Comparison of ENCODE assay signal across 25 cellular contexts in genomic region chrX:31307952-31308351, GRCh38.
DNase-seq lines count a peak whose midpoint lies in the region; ATAC-seq, FAIRE-seq and TF ChIP-seq lines count a peak whose summit lies in the region.
"Had no signal": no experiment of that assay in that cellular context is flagged by ENCODE, and none has a peak within 500 bp of the region (broad histone marks: within the 10 kb centered on the region; RNA-seq: fewer than 3 reads in every experiment).

No MANE protein-coding gene starts in this region.

- H3K9ac ChIP-seq in OCI-LY3 (ENCODE audit: low read length) (peak overlapping the region; percentile 60), Karpas-422 (ENCODE audit: low read length) (no peak overlapping the region)
- H3K9ac ChIP-seq: BLaER1 had no signal

- peak; percentile 13 for FAIRE-seq in HTR-8/SVneo (lab: Jason Lieb, UNC)
- FAIRE-seq: A204.1, GM12878, GM12892, GM18507 had no signal

- intact Hi-C loops in right lobe of liver (cut with DNase I) = no loop called here

- no peak for TF ChIP-seq POLR2A in right lobe of liver (IDR thresholded peaks at IDR 0.05)

- 48% methylated on average over 5 of the region's 5 CpGs for WGBS in right lobe of liver (ENCODE audit: insufficient coverage, low coverage, low lambda C conversion rate, missing lambda C conversion rate)

- TF ChIP-seq CTCF in OCI-LY3 (IDR thresholded peaks at IDR 0.05; ENCODE audit: low read depth, low read length) (no peak), right lobe of liver (IDR thresholded peaks at IDR 0.05) (no peak)

- H2AFZ ChIP-seq in OCI-LY3 (ENCODE audit: low read depth, low read length) = peak overlapping the region; percentile 40
- H2AFZ ChIP-seq in Karpas-422 (ENCODE audit: low read length) = no peak overlapping the region

- peak overlapping the region; percentile 89 for H3K27ac ChIP-seq in OCI-LY3 (ENCODE audit: low read length)
- no peak overlapping the region for H3K27ac ChIP-seq in right lobe of liver
- H3K27ac ChIP-seq in Karpas-422 (ENCODE audit: low read length) = no peak overlapping the region
- H3K27ac ChIP-seq: BLaER1 had no signal

- ATAC-seq in right lobe of liver (peak; percentile 58 to 80 (median 66)), GM21360 (IDR thresholded peaks at IDR 0.05; ENCODE audit: unreplicated experiment) (no peak)
- ATAC-seq: GM12878 had no signal

- no peaks in the 10 kb centered on the region for H3K9me2 ChIP-seq in Karpas-422 (replicated peaks; ENCODE audit: insufficient read depth, low read length)

- H3K79me2 ChIP-seq in OCI-LY3 (ENCODE audit: low read length) (peaks cover 9% of the 10 kb centered on the region; the same call in 1 of the 2 replicates), Karpas-422 (ENCODE audit: low read length) (no peaks in the 10 kb centered on the region)

- H3K4me1 ChIP-seq in OCI-LY3 (ENCODE audit: low read length) = peaks cover 58% of the 10 kb centered on the region
- peaks cover 0 to 12% (median 3%) of the 10 kb centered on the region in 4 donors for H3K4me1 ChIP-seq in right lobe of liver
- no peaks in the 10 kb centered on the region for H3K4me1 ChIP-seq in Karpas-422 (ENCODE audit: low read length)
- H3K4me1 ChIP-seq: BE2C had no signal

- no peaks in the 10 kb centered on the region for H3K9me3 ChIP-seq in OCI-LY3 (ENCODE audit: insufficient read depth, low read length)
- no peaks in the 10 kb centered on the region for H3K9me3 ChIP-seq in right lobe of liver
- 0 out of 2 replicates have a peak, but pooled peaks cover 2% of the 10 kb centered on the region for H3K9me3 ChIP-seq in Karpas-422 (ENCODE audit: low read length)
- H3K9me3 ChIP-seq: BE2C had no signal

- H3K36me3 ChIP-seq in OCI-LY3 (replicated peaks; ENCODE audit: low read depth, low read length) = no peaks in the 10 kb centered on the region
- H3K36me3 ChIP-seq in right lobe of liver = no peaks in the 10 kb centered on the region
- no peaks in the 10 kb centered on the region for H3K36me3 ChIP-seq in Karpas-422 (ENCODE audit: insufficient read depth, low read length)
- H3K36me3 ChIP-seq: BE2C, BLaER1 had no signal

- peak overlapping the region; percentile 41 for H3K4me3 ChIP-seq in OCI-LY3 (ENCODE audit: low read length)
- H3K4me3 ChIP-seq in right lobe of liver = no peak overlapping the region
- no peak overlapping the region for H3K4me3 ChIP-seq in Karpas-422 (ENCODE audit: low read length)
- H3K4me3 ChIP-seq: BLaER1, GM12878 had no signal

- no peaks in the 10 kb centered on the region for H4K20me1 ChIP-seq in OCI-LY3 (ENCODE audit: insufficient read depth, low read length)
- no peaks in the 10 kb centered on the region for H4K20me1 ChIP-seq in Karpas-422 (ENCODE audit: insufficient read depth, low read depth, low read length)
- H4K20me1 ChIP-seq: BLaER1 had no signal

- H3K4me2 ChIP-seq in OCI-LY3 (ENCODE audit: low read length) (peak overlapping the region; percentile 64), Karpas-422 (ENCODE audit: low read depth, low read length, poor library complexity, severe bottlenecking) (no peak overlapping the region)
- H3K4me2 ChIP-seq: BLaER1 had no signal

- H3K27me3 ChIP-seq in OCI-LY3 (ENCODE audit: low read depth, low read length) (no peaks in the 10 kb centered on the region), right lobe of liver (no peaks in the 10 kb centered on the region), Karpas-422 (ENCODE audit: low read length) (no peaks in the 10 kb centered on the region)
- H3K27me3 ChIP-seq: BE2C had no signal

- DNase-seq in HTR-8/SVneo (ENCODE audit: insufficient read length, low spot score) (no peak), right lobe of liver (no peak), Karpas-422 (no peak)
- DNase-seq: 8988T; ACHN; BE2C; C1 segment of cervical spinal cord; CD4-positive, alpha-beta memory T cell; CD4-positive, CD25-positive, alpha-beta regulatory T cell; CD8-positive, alpha-beta memory T cell; COR-L47; DMS 273 treated with DMSO at 0.1 percent for 48 hours; DMS153; DMS53; DMS79; DND-41; EL; GDM1 had no signal
